Comparison of ENCODE assay signal across 28 cellular contexts in the genomic region with DNA sequence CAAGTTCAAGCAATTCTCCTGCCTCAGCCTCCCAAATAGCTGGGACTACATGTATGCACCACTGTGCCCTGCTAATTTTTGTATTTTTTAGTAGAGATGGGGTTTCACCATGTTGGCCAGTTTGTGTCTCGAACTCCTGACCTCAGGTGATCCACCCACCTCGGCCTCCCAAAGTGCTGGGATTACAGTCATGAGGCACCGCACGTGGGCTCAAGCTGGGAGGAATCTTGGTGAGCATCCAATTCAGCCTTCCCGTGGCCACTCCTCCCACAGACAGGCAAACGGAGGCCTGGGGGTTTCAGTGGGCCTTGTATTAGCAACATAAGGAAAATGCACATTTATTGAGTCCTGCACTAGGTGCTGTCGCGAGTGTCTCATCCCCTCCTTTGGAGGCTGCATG. TPM values are rescaled to one million over a fixed set of nuclear protein-coding genes. Genes with fewer than 3 reads are reported as not detected.
"Had no signal": no experiment of that assay in that cellular context is flagged by ENCODE, and none has a peak within 500 bp of the region (broad histone marks: within the 10 kb centered on the region; RNA-seq: fewer than 3 reads in every experiment).

No MANE protein-coding gene starts in this region.

- H3K9me3 ChIP-seq: left lung, tibial nerve had no signal

- ATAC-seq: activated CD4-positive, alpha-beta T cell treated with anti-CD3 and anti-CD28 coated beads for 36 hours; activated T-helper 17 cell treated with anti-CD3 and anti-CD28 coated beads, Interleukin-2, amount 50 U/mL, for 72 hours; esophagus mucosa; left lung; natural killer cell treated with Interleukin-12 subunit alpha and Interleukin-12 subunit beta and Interleukin-15 and Interleukin-18, amount 100 ng/mL, for 72 hours had no signal

- H3K9me3 Mint-ChIP-seq: activated T-cell treated with anti-CD3 and anti-CD28 coated beads, Interleukin-2, amount 50 U/mL, for 24 hours; activated T-helper 17 cell treated with anti-CD3 and anti-CD28 coated beads, Interleukin-2, amount 50 U/mL, for 72 hours; natural killer cell treated with Interleukin-12 subunit alpha and Interleukin-12 subunit beta and Interleukin-15 and Interleukin-18, amount 100 ng/mL, for 72 hours had no signal

- H3K4me3 ChIP-seq: heart right ventricle, left lung, lung, tibial nerve had no signal

- H3K36me3 ChIP-seq: brain microvascular endothelial cell, heart right ventricle, left lung, tibial nerve had no signal

- H3K36me3 Mint-ChIP-seq: activated naive CD8-positive, alpha-beta T cell treated with anti-CD3 and anti-CD28 coated beads for 36 hours; natural killer cell treated with Interleukin-12 subunit alpha and Interleukin-12 subunit beta and Interleukin-15 and Interleukin-18, amount 100 ng/mL, for 72 hours had no signal

- H3K4me1 ChIP-seq: left lung, tibial nerve had no signal

- H3K27ac Mint-ChIP-seq: activated B cell treated with CpG ODN at 0.5 μM for 24 hours; activated CD4-positive, alpha-beta T cell treated with anti-CD3 and anti-CD28 coated beads for 36 hours; activated naive CD8-positive, alpha-beta T cell treated with anti-CD3 and anti-CD28 coated beads for 36 hours; activated T-cell treated with anti-CD3 and anti-CD28 coated beads, Interleukin-2, amount 50 U/mL, for 24 hours; activated T-helper 17 cell treated with anti-CD3 and anti-CD28 coated beads, Interleukin-2, amount 50 U/mL, for 72 hours; mesothelial cell of epicardium; natural killer cell treated with Interleukin-12 subunit alpha and Interleukin-12 subunit beta and Interleukin-15 and Interleukin-18, amount 100 ng/mL, for 72 hours; progenitor cell of endocrine pancreas; stimulated activated naive CD8-positive, alpha-beta T cell treated with anti-CD3 and anti-CD28 coated beads, Interleukin-15, Interleukin-2, amounts not matched to agents 100 ng/mL and 50 ng/mL, for 24 hours had no signal

- H3K27me3 ChIP-seq: brain microvascular endothelial cell, tibial nerve had no signal

- H3K27ac ChIP-seq: brain microvascular endothelial cell, left lung, tibial nerve had no signal

- DNase-seq: activated B cell treated with CpG ODN at 0.5 μM for 24 hours; activated CD4-positive, alpha-beta T cell treated with anti-CD3 and anti-CD28 coated beads for 36 hours; activated CD4-positive, alpha-beta T cell treated with anti-CD3 and anti-CD28 coated beads, Interleukin-2, amount 50 U/mL, for 4 hours; activated CD8-positive, alpha-beta memory T cell treated with anti-CD3 and anti-CD28 coated beads for 24 hours; activated CD8-positive, alpha-beta memory T cell treated with anti-CD3 and anti-CD28 coated beads, Interleukin-2, amount 50 U/mL, for 4 hours; activated naive CD8-positive, alpha-beta T cell treated with anti-CD3 and anti-CD28 coated beads for 36 hours; activated T-cell treated with anti-CD3 and anti-CD28 coated beads, Interleukin-2, amount 50 U/mL, for 24 hours; amniotic stem cell; brain microvascular endothelial cell; central memory CD4-positive, alpha-beta T cell; effector memory CD4-positive, alpha-beta T cell; heart right ventricle; left lung; retina; stimulated activated CD4-positive, alpha-beta T cell treated with anti-CD3 and anti-CD28 coated beads, Interleukin-4, amount 100 ng/mL, for 24 hours; T-helper 9 cell had no signal

- H3K4me1 Mint-ChIP-seq: activated B cell treated with CpG ODN at 0.5 μM for 24 hours; activated CD4-positive, alpha-beta T cell treated with anti-CD3 and anti-CD28 coated beads for 36 hours; activated naive CD8-positive, alpha-beta T cell treated with anti-CD3 and anti-CD28 coated beads for 36 hours; activated T-helper 17 cell treated with anti-CD3 and anti-CD28 coated beads, Interleukin-2, amount 50 U/mL, for 72 hours had no signal

- H3K4me3 Mint-ChIP-seq: activated B cell treated with CpG ODN at 0.5 μM for 24 hours; activated CD4-positive, alpha-beta T cell treated with anti-CD3 and anti-CD28 coated beads for 36 hours; activated naive CD8-positive, alpha-beta T cell treated with anti-CD3 and anti-CD28 coated beads for 36 hours; activated T-cell treated with anti-CD3 and anti-CD28 coated beads, Interleukin-2, amount 50 U/mL, for 24 hours; activated T-helper 17 cell treated with anti-CD3 and anti-CD28 coated beads, Interleukin-2, amount 50 U/mL, for 72 hours; mesothelial cell of epicardium; natural killer cell treated with Interleukin-12 subunit alpha and Interleukin-12 subunit beta and Interleukin-15 and Interleukin-18, amount 100 ng/mL, for 72 hours; stimulated activated naive CD8-positive, alpha-beta T cell treated with anti-CD3 and anti-CD28 coated beads, Interleukin-15, Interleukin-2, amounts not matched to agents 100 ng/mL and 50 ng/mL, for 24 hours had no signal

RNA-seq across cellular contexts. Expression of a gene that starts 24.5 kb away (rescaled TPM):
- total RNA-seq: activated B cell treated with CpG ODN at 0.5 μM for 24 hours; activated CD4-positive, alpha-beta T cell treated with anti-CD3 and anti-CD28 coated beads for 36 hours; dermis microvascular lymphatic vessel endothelial cell; esophagus mucosa; kidney epithelial cell; natural killer cell treated with Interleukin-12 subunit alpha and Interleukin-12 subunit beta and Interleukin-15 and Interleukin-18, amount 100 ng/mL, for 72 hours; osteocyte; T-helper 1 cell treated with Interleukin-12 subunit alpha and Interleukin-12 subunit beta and Interleukin-4 antibody, amounts not matched to agents 30 ng/mL and 1 ng/mL, for 36 hours; tibial nerve had no signal
